Comparison of ENCODE assay signal across 7 cellular contexts in genomic region chr18:9333441-9334350, GRCh38. TPM values are rescaled to one million over a fixed set of nuclear protein-coding genes. Genes with fewer than 3 reads are reported as not detected.
A peak's percentile ranks its signal among the peaks of the same experiment; 100 is the strongest.
DNase-seq lines count a peak whose midpoint lies in the region; ATAC-seq and TF ChIP-seq lines count a peak whose summit lies in the region.

No MANE protein-coding gene starts in this region.

- H3F3A ChIP-seq in GM23248 (ENCODE audit: insufficient read depth): peaks cover 10% of the 10 kb centered on the region; the same call in 1 of the 2 replicates

- H3K4me1 ChIP-seq in GM23248 (ENCODE audit: insufficient read depth) (peaks cover 19% of the 10 kb centered on the region), Karpas-422 (ENCODE audit: low read length) (peaks cover 19% of the 10 kb centered on the region)

- peak; percentile 79 for DNase-seq in GM23248
- DNase-seq in Karpas-422: no peak
- DNase-seq in astrocyte of the spinal cord (ENCODE audit: low read depth, low spot score): no peak
- DNase-seq in immature natural killer cell: no peak
- DNase-seq in stimulated activated effector memory CD8-positive, alpha-beta T cell treated with anti-CD3 and anti-CD28 coated beads, Interleukin-12 subunit alpha, Interleukin-12 subunit beta, amount 100 ng/mL, for 72 hours (ENCODE audit: low spot score in 2 of 2): no peak
- DNase-seq in NCI-H1092 (lab: John Stamatoyannopoulos, UW): no peak

- peak overlapping the region; percentile 80 to 93 (median 91) for H3K4me3 Mint-ChIP-seq in immature natural killer cell
- peak overlapping the region; percentile 87 for H3K4me3 Mint-ChIP-seq in stimulated activated effector memory CD8-positive, alpha-beta T cell treated with anti-CD3 and anti-CD28 coated beads, Interleukin-12 subunit alpha, Interleukin-12 subunit beta, amount 100 ng/mL, for 72 hours

- H3K27ac ChIP-seq in GM23248: peak overlapping the region; percentile 78
- no peak overlapping the region for H3K27ac ChIP-seq in Karpas-422 (ENCODE audit: low read length)

- H3K4me2 ChIP-seq in GM23248 (ENCODE audit: unreplicated experiment) (peak overlapping the region; percentile 90), Karpas-422 (ENCODE audit: low read depth, low read length, poor library complexity, severe bottlenecking) (peak overlapping the region; percentile 57)

- H4K20me1 ChIP-seq in GM23248 (ENCODE audit: insufficient read depth) (no peaks in the 10 kb centered on the region), Karpas-422 (ENCODE audit: insufficient read depth, low read depth, low read length) (0 out of 2 replicates have a peak, but pooled peaks cover 5% of the 10 kb centered on the region)

- H3K27me3 Mint-ChIP-seq in immature natural killer cell (ENCODE audit: low read depth in 3 of 3): peaks cover 6 to 18% (median 11%) of the 10 kb centered on the region in 3 donors

- H3K4me3 ChIP-seq in GM23248 (peak overlapping the region; percentile 92), Karpas-422 (ENCODE audit: low read length) (peak overlapping the region; percentile 53), astrocyte of the spinal cord (ENCODE audit: low read depth, low read length) (peak overlapping the region; percentile 51)

- H3K9ac ChIP-seq in GM23248 (peak overlapping the region; percentile 79), Karpas-422 (ENCODE audit: low read length) (no peak overlapping the region)

- 44 to 45% methylated on average over 52 of the region's 52 CpGs for WGBS in GM23248 (ENCODE audit: low coverage in 1 of 2, low lambda C conversion rate in 2 of 2, missing lambda C conversion rate in 2 of 2), 2 experiments

- TF ChIP-seq CTCF in astrocyte of the spinal cord (IDR thresholded peaks at IDR 0.05; ENCODE audit: low read depth, low read length): peak; percentile 4

- peaks cover 3 to 9% (median 8%) of the 10 kb centered on the region in 3 donors for H3K36me3 Mint-ChIP-seq in immature natural killer cell
- peaks cover 19% of the 10 kb centered on the region for H3K36me3 Mint-ChIP-seq in stimulated activated effector memory CD8-positive, alpha-beta T cell treated with anti-CD3 and anti-CD28 coated beads, Interleukin-12 subunit alpha, Interleukin-12 subunit beta, amount 100 ng/mL, for 72 hours

- H3K36me3 ChIP-seq in GM23248 (ENCODE audit: low read depth): peaks cover 12% of the 10 kb centered on the region; the same call in 1 of the 2 replicates
- peaks cover 13% of the 10 kb centered on the region for H3K36me3 ChIP-seq in Karpas-422 (ENCODE audit: insufficient read depth, low read length)

- H3K79me2 ChIP-seq in GM23248 (ENCODE audit: insufficient read depth): peaks cover 36% of the 10 kb centered on the region
- H3K79me2 ChIP-seq in Karpas-422 (ENCODE audit: low read length): peaks cover 36% of the 10 kb centered on the region

- H3K9me2 ChIP-seq in GM23248 (ENCODE audit: insufficient read depth) (no peaks in the 10 kb centered on the region), Karpas-422 (replicated peaks; ENCODE audit: insufficient read depth, low read length) (no peaks in the 10 kb centered on the region)

- peak overlapping the region; percentile 31 to 93 (median 83) for H3K27ac Mint-ChIP-seq in immature natural killer cell
- peak overlapping the region; percentile 88 for H3K27ac Mint-ChIP-seq in stimulated activated effector memory CD8-positive, alpha-beta T cell treated with anti-CD3 and anti-CD28 coated beads, Interleukin-12 subunit alpha, Interleukin-12 subunit beta, amount 100 ng/mL, for 72 hours

- no peaks in the 10 kb centered on the region for H3K9me3 ChIP-seq in GM23248 (ENCODE audit: low read depth)
- H3K9me3 ChIP-seq in Karpas-422 (ENCODE audit: low read length): no peaks in the 10 kb centered on the region

- H3K4me1 Mint-ChIP-seq in immature natural killer cell: peaks cover 14 to 19% of the 10 kb centered on the region in 2 donors
- peaks cover 26% of the 10 kb centered on the region for H3K4me1 Mint-ChIP-seq in stimulated activated effector memory CD8-positive, alpha-beta T cell treated with anti-CD3 and anti-CD28 coated beads, Interleukin-12 subunit alpha, Interleukin-12 subunit beta, amount 100 ng/mL, for 72 hours

- peak; percentile 52 for ATAC-seq in GM18502 (IDR thresholded peaks at IDR 0.05; ENCODE audit: poor library complexity, unreplicated experiment)
- peak; percentile 67 for ATAC-seq in stimulated activated effector memory CD8-positive, alpha-beta T cell treated with anti-CD3 and anti-CD28 coated beads, Interleukin-12 subunit alpha, Interleukin-12 subunit beta, amount 100 ng/mL, for 72 hours

- no peaks in the 10 kb centered on the region for H3K27me3 ChIP-seq in GM23248 (replicated peaks; ENCODE audit: insufficient read depth)
- no peaks in the 10 kb centered on the region for H3K27me3 ChIP-seq in Karpas-422 (ENCODE audit: low read length)

- H2AFZ ChIP-seq in GM23248 (peak overlapping the region; percentile 99), Karpas-422 (ENCODE audit: low read length) (peak overlapping the region; percentile 48; the same call in 1 of the 2 replicates)

- in situ Hi-C loops in GM23248 (cut with MboI) (no loop called here), astrocyte of the spinal cord (cut with HindIII; ENCODE audit: low sequenced_read_pairs) (no loop called here)

- H3K9me3 Mint-ChIP-seq in immature natural killer cell: no peaks in the 10 kb centered on the region
- H3K9me3 Mint-ChIP-seq in stimulated activated effector memory CD8-positive, alpha-beta T cell treated with anti-CD3 and anti-CD28 coated beads, Interleukin-12 subunit alpha, Interleukin-12 subunit beta, amount 100 ng/mL, for 72 hours: no peaks in the 10 kb centered on the region

RNA-seq across cellular contexts. Expression of gene TWSG1, which starts 0.9 kb away (rescaled TPM):
- total RNA-seq in GM23248 (2014; rRNA removed; shearing (Covaris generic)): 124 and 136 TPM in 2 replicates
- polyA plus RNA-seq in GM23248 (2016; fragmentation: Nextera tagmentation; extraction: Ambion mirVana) (113 and 116 TPM in 2 replicates), immature natural killer cell (1 to 10 TPM; 5.1 to 5.3 (median 5.3) TPM)
- total RNA-seq in Karpas-422 (2014; rRNA removed; shearing (Covaris generic); ENCODE audit: low replicate concordance): 14.6 and 16.0 TPM in 2 replicates
